14 cellular contexts compared by ENCODE assay signal in genomic region chr15:59516655-59517461, GRCh38.
DNase-seq lines count a peak whose midpoint lies in the region; ATAC-seq, FAIRE-seq and TF ChIP-seq lines count a peak whose summit lies in the region.
"Had no signal": no experiment of that assay in that cellular context is flagged by ENCODE, and none has a peak within 500 bp of the region (broad histone marks: within the 10 kb centered on the region; RNA-seq: fewer than 3 reads in every experiment).

No MANE protein-coding gene starts in this region.

- BruUV-seq in GM12878 (replicated peaks; lab: Mats Ljungman, UMichigan), result no TSS peak

- peak; percentile 83 for FAIRE-seq in GM12878 (lab: Jason Lieb, UNC)
- FAIRE-seq: H1 had no signal

- H3K27me3 ChIP-seq in GM12878 (replicated peaks in 1 of 2; ENCODE audit: control insufficient read depth in 2 of 2, insufficient read depth in 2 of 2, low read length in 1 of 2) (no peaks in the 10 kb centered on the region), esophagus squamous epithelium (no peaks in the 10 kb centered on the region)

- peak; percentile 56 for ATAC-seq in GM19372 (IDR thresholded peaks at IDR 0.05; ENCODE audit: low read depth, unreplicated experiment)
- ATAC-seq in HG03175 (IDR thresholded peaks at IDR 0.05; ENCODE audit: unreplicated experiment), result peak; percentile 65
- ATAC-seq in GM12878, result peak; percentile 83
- ATAC-seq in GM18873 (IDR thresholded peaks at IDR 0.05; ENCODE audit: low FRiP score, unreplicated experiment), result no peak

- SMC1A ChIA-PET in GM12878 (lab: Charles Lee; ENCODE audit: uncharacterized antibody, unreplicated experiment), result interaction anchor here (0.6 to 5.9 kb wide), 22 partner anchors 8 to 562 kb away, joined by 3 to 45 read pairs (median 4); no protein-coding TSS in a partner anchor

- TF ChIP-seq POLR2A in GM12878 (IDR thresholded peaks at IDR 0.05; ENCODE audit: low read depth, low read length) (no peak), esophagus squamous epithelium (IDR thresholded peaks at IDR 0.05) (no peak)

- no peaks in the 10 kb centered on the region for H4K20me1 ChIP-seq in GM12878 (ENCODE audit: control insufficient read depth, insufficient read depth)

- H3K9me3 ChIP-seq in GM12878 (replicated peaks; ENCODE audit: control insufficient read depth, insufficient read depth, low read length), result no peaks in the 10 kb centered on the region
- no peaks in the 10 kb centered on the region for H3K9me3 ChIP-seq in esophagus squamous epithelium

- RAD21 ChIA-PET in GM12878 (lab: Charles Lee; ENCODE audit: unreplicated experiment), result interaction anchor here (0.8 to 4.6 kb wide), 13 partner anchors 10 to 1289 kb away, joined by 3 to 36 read pairs (median 4); no protein-coding TSS in a partner anchor

- H3K4me1 ChIP-seq in GM12878 (ENCODE audit: control insufficient read depth, insufficient read depth, low read length) (peaks cover 27% of the 10 kb centered on the region), esophagus squamous epithelium (no peaks in the 10 kb centered on the region)

- TF ChIP-seq CTCF in GM12878 (IDR thresholded peaks at IDR 0.05 in 2 of 3, conservative IDR thresholded peaks at IDR 0.05 in 1 of 3; ENCODE audit: control insufficient read depth in 2 of 3, extremely low read depth in 1 of 3, insufficient read depth in 1 of 3, low read depth in 3 of 3, low read length in 3 of 3), result no peak
- no peak for TF ChIP-seq CTCF in esophagus squamous epithelium (IDR thresholded peaks at IDR 0.05)

- H3K4me2 ChIP-seq in GM12878 (ENCODE audit: control insufficient read depth, insufficient read depth), result peak overlapping the region; percentile 93

- no peaks in the 10 kb centered on the region for H3K79me2 ChIP-seq in GM12878 (ENCODE audit: control insufficient read depth, insufficient read depth, low read length)

- peak overlapping the region; percentile 35 for H3K4me3 ChIP-seq in GM12878
- H3K4me3 ChIP-seq in esophagus squamous epithelium, result no peak overlapping the region

- TF ChIP-seq EP300 in GM12878 (IDR thresholded peaks at IDR 0.05; ENCODE audit: borderline replicate concordance in 1 of 2, control insufficient read depth in 1 of 2, low read depth in 2 of 2, low read length in 2 of 2), result no peak

- no peaks in the 10 kb centered on the region for H3K36me3 ChIP-seq in GM12878 (ENCODE audit: control insufficient read depth in 2 of 2, insufficient read depth in 2 of 2, low read length in 1 of 2)
- no peaks in the 10 kb centered on the region for H3K36me3 ChIP-seq in esophagus squamous epithelium

- WGBS in GM12878 (ENCODE audit: insufficient coverage, insufficient replicate concordance, low lambda C conversion rate, missing lambda C conversion rate), result 11% methylated on average over 9 of the region's 9 CpGs
- WGBS in esophagus squamous epithelium, 2 donors, result 77 to 80% methylated on average over 9 of the region's 9 CpGs

- peak overlapping the region; percentile 93 for H3K27ac ChIP-seq in GM12878 (ENCODE audit: control insufficient read depth, insufficient read depth)
- H3K27ac ChIP-seq in esophagus squamous epithelium, result peak overlapping the region in 1 of 4 donors; percentile 2

- TF ChIP-seq RAD21 in GM12878 (IDR thresholded peaks at IDR 0.05; ENCODE audit: insufficient read depth, low read depth, low read length), result no peak

- in situ Hi-C loops in GM12878 (cut with MboI), result no loop called here

- POLR2A ChIA-PET in GM12878 (lab: Charles Lee), result interaction anchor here (0.5 to 2.0 kb wide), 3 partner anchors 11 to 100 kb away, joined by 3 to 9 read pairs (median 7); no protein-coding TSS in a partner anchor

- CTCF ChIA-PET in GM12878 (lab: Yijun Ruan, JAX), result interaction anchor here (0.6 to 6.1 kb wide), 11 partner anchors 10 to 562 kb away, joined by 3 to 62 read pairs (median 9); no protein-coding TSS in a partner anchor

- DNase-seq in CD1c-positive myeloid dendritic cell (ENCODE audit: extremely low spot score), result peak; percentile 35
- DNase-seq in GM12878 (ENCODE audit: low read depth, low spot score), result no peak
- no peak for DNase-seq in activated effector memory CD4-positive, alpha-beta T cell treated with anti-CD3 and anti-CD28 coated beads, Interleukin-2, amount 50 U/mL, for 16 hours
- no peak for DNase-seq in esophagus squamous epithelium (lab: John Stamatoyannopoulos, UW)
- no peak for DNase-seq in A172 (ENCODE audit: low spot score)
- DNase-seq: activated CD4-positive, alpha-beta T cell treated with anti-CD3 and anti-CD28 coated beads, Interleukin-2, amount 50 U/mL, for 48 hours; DMS 273 treated with DMSO at 0.1 percent for 48 hours; KG1; NCI-H2107; T-helper 2 cell had no signal

- peak overlapping the region; percentile 86 for H2AFZ ChIP-seq in GM12878 (ENCODE audit: control insufficient read depth, low read depth, low read length)

- intact Hi-C loops in GM12878 (cut with micrococcal nuclease; ENCODE audit: unreplicated experiment) (loop anchor here (5.0 to 10.0 kb wide), 2 partner anchors 540 to 672 kb away; no protein-coding TSS in a partner anchor), esophagus squamous epithelium (cut with DNase I) (no loop called here)

- peak overlapping the region; percentile 64 for H3K9ac ChIP-seq in GM12878 (ENCODE audit: control insufficient read depth, insufficient read depth, low read length)

TF ChIP-seq in GM12878, 131 proteins besides CTCF, POLR2A, EP300 and RAD21 (continues in another document):
- peak; percentile 24 for TF ChIP-seq USF1 (IDR thresholded peaks at IDR 0.05; ENCODE audit: borderline replicate concordance, extremely low read length, insufficient read depth, low read depth, low read length)
- no peak for TF ChIP-seq SUZ12 (IDR thresholded peaks at IDR 0.05; ENCODE audit: unreplicated experiment)
- TF ChIP-seq GABPA (IDR thresholded peaks at IDR 0.05; ENCODE audit: low read depth), result no peak
- TF ChIP-seq CREB1 (IDR thresholded peaks at IDR 0.05; ENCODE audit: low read depth), result no peak
- no peak for TF ChIP-seq YBX1 (IDR thresholded peaks at IDR 0.05)
- no peak for TF ChIP-seq KDM1A (IDR thresholded peaks at IDR 0.05; ENCODE audit: borderline replicate concordance)
- peak; percentile 70; the same call in 1 of the 2 replicates for TF ChIP-seq RAD51 (IDR thresholded peaks at IDR 0.05)
- TF ChIP-seq SREBF2 (IDR thresholded peaks at IDR 0.05; ENCODE audit: low read length), result no peak
- TF ChIP-seq IRF4 (IDR thresholded peaks at IDR 0.05; ENCODE audit: low read depth, low read length), result 0 out of 2 replicates have a peak, but pooled peaks have one; percentile 9
- 0 out of 2 replicates have a peak, but pooled peaks have one; percentile 9 for TF ChIP-seq ATF3 (IDR thresholded peaks at IDR 0.05; ENCODE audit: borderline replicate concordance, extremely low read depth, low read depth, low read length)
- no peak for TF ChIP-seq CUX1 (IDR thresholded peaks at IDR 0.05; ENCODE audit: insufficient replicate concordance, low read depth, low read length)
- no peak for TF ChIP-seq ZNF24 (IDR thresholded peaks at IDR 0.05)
- no peak for TF ChIP-seq ZNF622 (IDR thresholded peaks at IDR 0.05)
- no peak for TF ChIP-seq SRF (IDR thresholded peaks at IDR 0.05; ENCODE audit: low read depth in 2 of 2, low read length in 2 of 2)
